ENCODE assay signal across 8 cellular contexts in genomic region chr2:71049704-71050360, GRCh38. TPM values are rescaled to one million over a fixed set of nuclear protein-coding genes. Genes with fewer than 3 reads are reported as not detected.
DNase-seq lines count a peak whose midpoint lies in the region; ATAC-seq, FAIRE-seq and TF ChIP-seq lines count a peak whose summit lies in the region.
"Not testable (repeated sequence)": the region's sequence is repeated elsewhere in the genome, so short reads cannot be mapped to it uniquely, and the experiment has no call there.

No MANE protein-coding gene starts in this region.

- not testable (repeated sequence) for H2BK12ac ChIP-seq in H1 (ENCODE audit: low read depth, low read length)

- not testable (repeated sequence) for H3K18ac ChIP-seq in H1 (ENCODE audit: extremely low read depth, low read length)

- not testable (repeated sequence) for H3K79me2 ChIP-seq in H1 (ENCODE audit: control insufficient read depth in 1 of 2, insufficient read depth in 2 of 2, low read length in 2 of 2)

- not testable (repeated sequence) for H3K36me3 ChIP-seq in H1 (ENCODE audit: control insufficient read depth in 2 of 4, insufficient read depth in 4 of 4, low read length in 3 of 4)

- CTCF ChIA-PET in H1 (lab: Charles Lee; ENCODE audit: partially characterized antibody): interaction anchor here (0.8 to 1.2 kb wide), 4 partner anchors 10 to 65 kb away, joined by 3 to 9 read pairs (median 3); no protein-coding TSS in a partner anchor

- H3K4me1 Mint-ChIP-seq in activated T-cell treated with anti-CD3 and anti-CD28 coated beads, Interleukin-2, amount 50 U/mL, for 72 hours (ENCODE audit: low read depth): peaks cover 13% of the 10 kb centered on the region

- H3K4me2 ChIP-seq in H1 (ENCODE audit: insufficient read depth in 1 of 2, low read depth in 2 of 2, low read length in 2 of 2): not testable (repeated sequence)

- 92% methylated on average over 10 of the region's 10 CpGs; no CpG with 5 or more reads in 1 of the 2 experiments for WGBS in H1 (ENCODE audit: extremely low coverage in 1 of 2, insufficient coverage in 1 of 2, insufficient read length in 1 of 2, insufficient replicate concordance in 2 of 2, low coverage in 1 of 2, low lambda C conversion rate in 2 of 2, missing lambda C conversion rate in 1 of 2), 2 experiments

- DNase-seq in DMS153 (lab: John Stamatoyannopoulos, UW) (peak; percentile 29), NCI-H526 (lab: John Stamatoyannopoulos, UW) (peak; percentile 1 to 28)
- peak; percentile 72 for DNase-seq in activated CD4-positive, alpha-beta T cell treated with anti-CD3 and anti-CD28 coated beads for 48 hours
- DNase-seq in activated T-cell treated with anti-CD3 and anti-CD28 coated beads, Interleukin-2, amount 50 U/mL, for 72 hours: peak; percentile 63 to 72
- DNase-seq in H1 (ENCODE audit: low read depth in 1 of 2, low spot score in 2 of 2): not testable (repeated sequence)
- DNase-seq in stimulated activated CD4-positive, alpha-beta T cell treated with anti-CD3 and anti-CD28 coated beads, Interleukin-15, amount 100 ng/mL, for 24 hours: peak; percentile 75
- peak; percentile 27 to 43 for DNase-seq in stimulated activated CD8-positive, alpha-beta memory T cell treated with anti-CD3 and anti-CD28 coated beads, Interleukin-2, amount 100 ng/mL, for 48 hours (ENCODE audit: low read depth in 2 of 2)

- not testable (repeated sequence) for H3K27me3 ChIP-seq in H1 (replicated peaks in 1 of 4; ENCODE audit: control insufficient read depth in 3 of 4, extremely low read depth in 1 of 4, insufficient read depth in 3 of 4, low read length in 3 of 4)

- not testable (repeated sequence) for H3K4me1 ChIP-seq in H1 (replicated peaks in 1 of 4; ENCODE audit: control insufficient read depth in 3 of 4, insufficient read depth in 4 of 4, low read length in 3 of 4)

- not testable (repeated sequence) for H3K23me2 ChIP-seq in H1 (ENCODE audit: low read depth, low read length)

- H4K8ac ChIP-seq in H1 (ENCODE audit: extremely low read depth, insufficient read depth, low read length): not testable (repeated sequence)

- H3K9me3 Mint-ChIP-seq in activated T-cell treated with anti-CD3 and anti-CD28 coated beads, Interleukin-2, amount 50 U/mL, for 72 hours: not testable (repeated sequence)

- POLR2A ChIA-PET in H1 (lab: Charles Lee; ENCODE audit: partially characterized antibody): interaction anchor here (0.8 to 1.3 kb wide), 3 partner anchors 10 to 19 kb away, joined by 3 to 4 read pairs (median 3); partner anchors contain the start of gene NAGK

- not testable (repeated sequence) for TF ChIP-seq CTCF in H1 (IDR thresholded peaks at IDR 0.05; ENCODE audit: control extremely low read depth in 1 of 3, insufficient read depth in 1 of 3, low read depth in 1 of 3, low read length in 3 of 3)

- not testable (repeated sequence) for H3K4me3 Mint-ChIP-seq in activated T-cell treated with anti-CD3 and anti-CD28 coated beads, Interleukin-2, amount 50 U/mL, for 72 hours

- FAIRE-seq in H1 (lab: Jason Lieb, UNC): not testable (repeated sequence)

- not testable (repeated sequence) for H3K79me1 ChIP-seq in H1 (ENCODE audit: low read depth, low read length)

- not testable (repeated sequence) for H3K4me3 ChIP-seq in H1 (ENCODE audit: extremely low read depth in 1 of 4, insufficient read depth in 2 of 4, low read depth in 3 of 4, low read length in 4 of 4)

- not testable (repeated sequence) for H3K56ac ChIP-seq in H1 (replicated peaks; ENCODE audit: insufficient read length, low read depth, low read length)

- ATAC-seq in GM18858 (IDR thresholded peaks at IDR 0.05; ENCODE audit: unreplicated experiment): peak; percentile 51
- peak; percentile 67 to 74 for ATAC-seq in activated T-cell treated with anti-CD3 and anti-CD28 coated beads, Interleukin-2, amount 50 U/mL, for 72 hours (replicated peaks in 1 of 2)

- H3K36me3 Mint-ChIP-seq in activated T-cell treated with anti-CD3 and anti-CD28 coated beads, Interleukin-2, amount 50 U/mL, for 72 hours (ENCODE audit: insufficient read depth in 2 of 2): not testable (repeated sequence)

- H3K23ac ChIP-seq in H1 (ENCODE audit: insufficient read length): not testable (repeated sequence)

- TF ChIP-seq EP300 in H1 (IDR thresholded peaks at IDR 0.05; ENCODE audit: borderline replicate concordance in 1 of 2, low read depth in 2 of 2, low read length in 2 of 2): not testable (repeated sequence)

- not testable (repeated sequence) for H4K20me1 ChIP-seq in H1 (replicated peaks in 1 of 2; ENCODE audit: control insufficient read depth in 1 of 2, insufficient read depth in 2 of 2, low read length in 2 of 2)

- H2AFZ ChIP-seq in H1 (ENCODE audit: low read length): 0 out of 2 replicates have a peak overlapping the region, but pooled peaks have one; percentile 9

- H4K91ac ChIP-seq in H1 (replicated peaks; ENCODE audit: insufficient read length, low read length): not testable (repeated sequence)

- not testable (repeated sequence) for H3K14ac ChIP-seq in H1 (ENCODE audit: insufficient read length)

- not testable (repeated sequence) for TF ChIP-seq POLR2A in H1 (IDR thresholded peaks at IDR 0.05; ENCODE audit: control extremely low read depth in 1 of 2, low read depth in 2 of 2, low read length in 2 of 2)

- not testable (repeated sequence) for H2BK5ac ChIP-seq in H1 (ENCODE audit: low read depth, low read length)

- H2BK20ac ChIP-seq in H1 (ENCODE audit: low read length): not testable (repeated sequence)

- H3K27me3 Mint-ChIP-seq in activated T-cell treated with anti-CD3 and anti-CD28 coated beads, Interleukin-2, amount 50 U/mL, for 72 hours (ENCODE audit: low read depth): not testable (repeated sequence)

- H4K5ac ChIP-seq in H1 (ENCODE audit: insufficient read length, low read depth, low read length): not testable (repeated sequence)

- not testable (repeated sequence) for H2AK5ac ChIP-seq in H1 (ENCODE audit: low read depth, low read length)

- H3K4ac ChIP-seq in H1 (replicated peaks; ENCODE audit: insufficient read length, low read depth, low read length): not testable (repeated sequence)

- TF ChIP-seq RAD21 in H1 (IDR thresholded peaks at IDR 0.05 in 1 of 2, conservative IDR thresholded peaks at IDR 0.05 in 1 of 2; ENCODE audit: low read depth in 2 of 2, low read length in 2 of 2): peak in 1 of 2 experiments; percentile 11; a peak in 1 of 4 replicates

- H3K9ac ChIP-seq in H1 (replicated peaks in 1 of 4; ENCODE audit: extremely low read depth in 1 of 4, low read depth in 3 of 4, low read length in 3 of 4): not testable (repeated sequence)

- not testable (repeated sequence) for H3K27ac Mint-ChIP-seq in activated T-cell treated with anti-CD3 and anti-CD28 coated beads, Interleukin-2, amount 50 U/mL, for 72 hours

- not testable (repeated sequence) for H2BK120ac ChIP-seq in H1 (replicated peaks; ENCODE audit: low read depth, low read length)

- H3K27ac ChIP-seq in H1 (ENCODE audit: low read depth, low read length): not testable (repeated sequence)

- H3K9me3 ChIP-seq in H1 (ENCODE audit: insufficient read depth in 2 of 2, low read depth in 1 of 2, low read length in 1 of 2): not testable (repeated sequence)

- H2BK15ac ChIP-seq in H1 (ENCODE audit: low read length): not testable (repeated sequence)

TF ChIP-seq in H1, 55 proteins besides CTCF, POLR2A, EP300 and RAD21:
- TF ChIP-seq BACH1 (IDR thresholded peaks at IDR 0.05; ENCODE audit: low read length): 0 out of 2 replicates have a peak, but pooled peaks have one; percentile 13

RNA-seq across cellular contexts. Expression of gene NAGK, which starts 18.6 kb away (rescaled TPM):
- total RNA-seq in activated T-cell treated with anti-CD3 and anti-CD28 coated beads, Interleukin-2, amount 50 U/mL, for 72 hours: 10 to 100 TPM; 51.3 to 53.8 TPM
- 59.9 and 62.2 TPM in 2 replicates for total RNA-seq in H1 (2021; fragmentation: NEBNext Ultra II Directional; extraction: Animal tissue kit (Norgen Biotek cat#: 25700))
- 57.9 and 67.8 TPM in 2 replicates for polyA plus RNA-seq in H1 (2011; rRNA removed)
- polyA plus RNA-seq in H1 (2011; cell fraction: cytosol; rRNA removed): 63.9 TPM
- 75.4 TPM for polyA plus RNA-seq in H1 (2011; cell fraction: nucleus; rRNA removed)
- polyA plus RNA-seq in H1 (2012, experiment 1 of 2): 53.2 to 66.3 TPM (median 60.8 TPM) in 4 replicates
- polyA plus RNA-seq in H1 (2012, experiment 2 of 2): 36.9 TPM
- 68.3 TPM for polyA plus RNA-seq in H1 (2013, experiment 1 of 2)
- polyA plus RNA-seq in H1 (2013, experiment 2 of 2): 67.6 TPM
- 26.1 and 42.8 TPM in 2 replicates for polyA minus RNA-seq in H1 (2011; rRNA and poly(A)+ RNA removed)
- 21.1 TPM for polyA minus RNA-seq in H1 (2011; cell fraction: cytosol; rRNA and poly(A)+ RNA removed)
- 40.8 TPM for polyA minus RNA-seq in H1 (2011; cell fraction: nucleus; rRNA and poly(A)+ RNA removed)

RNA-seq across cellular contexts. Expression of gene TEX261, which starts 55.2 kb away (rescaled TPM):
- total RNA-seq in activated T-cell treated with anti-CD3 and anti-CD28 coated beads, Interleukin-2, amount 50 U/mL, for 72 hours: 10 to 100 TPM; 45.9 to 66.6 TPM
- total RNA-seq in H1 (2021; fragmentation: NEBNext Ultra II Directional; extraction: Animal tissue kit (Norgen Biotek cat#: 25700)): 24.3 and 25.2 TPM in 2 replicates
- 30.1 and 31.2 TPM in 2 replicates for polyA plus RNA-seq in H1 (2011; rRNA removed)
- 20.9 TPM for polyA plus RNA-seq in H1 (2011; cell fraction: cytosol; rRNA removed)
- 45.3 TPM for polyA plus RNA-seq in H1 (2011; cell fraction: nucleus; rRNA removed)
- 15.6 to 18.4 TPM (median 17.5 TPM) in 4 replicates for polyA plus RNA-seq in H1 (2012, experiment 1 of 2)
- 16.0 TPM for polyA plus RNA-seq in H1 (2012, experiment 2 of 2)
- 27.3 TPM for polyA plus RNA-seq in H1 (2013, experiment 1 of 2)
- polyA plus RNA-seq in H1 (2013, experiment 2 of 2): 37.1 TPM
- polyA minus RNA-seq in H1 (2011; rRNA and poly(A)+ RNA removed): 32.0 and 32.9 TPM in 2 replicates
- polyA minus RNA-seq in H1 (2011; cell fraction: cytosol; rRNA and poly(A)+ RNA removed): 11.2 TPM
- polyA minus RNA-seq in H1 (2011; cell fraction: nucleus; rRNA and poly(A)+ RNA removed): 17.3 TPM
